ENCODE assay signal across 1 cellular context in genomic region chrX:133792198-133792953, GRCh38.
TF ChIP-seq lines count a peak whose summit lies in the region.

No MANE protein-coding gene starts in this region.

TF ChIP-seq in H1, 55 proteins besides CTCF, POLR2A, EP300 and RAD21 (continued from another document):
- no peak for TF ChIP-seq RNF2 (IDR thresholded peaks at IDR 0.05; ENCODE audit: borderline replicate concordance, low read depth, low read length, missing control alignments, poor library complexity, severe bottlenecking)
- TF ChIP-seq BRCA1 (IDR thresholded peaks at IDR 0.05; ENCODE audit: low read depth, low read length) = no peak
- TF ChIP-seq TBP (IDR thresholded peaks at IDR 0.05; ENCODE audit: low read depth, low read length) = no peak
- 0 out of 2 replicates have a peak, but pooled peaks have one; percentile 29 for TF ChIP-seq SP1 (IDR thresholded peaks at IDR 0.05; ENCODE audit: low read depth, low read length)
- no peak for TF ChIP-seq MAX (IDR thresholded peaks at IDR 0.05)
- no peak for TF ChIP-seq E2F6 (IDR thresholded peaks at IDR 0.05)
- no peak for TF ChIP-seq SP4 (IDR thresholded peaks at IDR 0.05; ENCODE audit: low read length)
- no peak for TF ChIP-seq HDAC2 (IDR thresholded peaks at IDR 0.05; ENCODE audit: borderline replicate concordance in 1 of 2, low read depth in 2 of 2, low read length in 2 of 2)
- TF ChIP-seq YY1 (IDR thresholded peaks at IDR 0.05; ENCODE audit: low read depth, low read length) = peak; percentile 33; the same call in 1 of the 2 replicates
